8 cellular contexts compared by ENCODE assay signal in the genomic region with DNA sequence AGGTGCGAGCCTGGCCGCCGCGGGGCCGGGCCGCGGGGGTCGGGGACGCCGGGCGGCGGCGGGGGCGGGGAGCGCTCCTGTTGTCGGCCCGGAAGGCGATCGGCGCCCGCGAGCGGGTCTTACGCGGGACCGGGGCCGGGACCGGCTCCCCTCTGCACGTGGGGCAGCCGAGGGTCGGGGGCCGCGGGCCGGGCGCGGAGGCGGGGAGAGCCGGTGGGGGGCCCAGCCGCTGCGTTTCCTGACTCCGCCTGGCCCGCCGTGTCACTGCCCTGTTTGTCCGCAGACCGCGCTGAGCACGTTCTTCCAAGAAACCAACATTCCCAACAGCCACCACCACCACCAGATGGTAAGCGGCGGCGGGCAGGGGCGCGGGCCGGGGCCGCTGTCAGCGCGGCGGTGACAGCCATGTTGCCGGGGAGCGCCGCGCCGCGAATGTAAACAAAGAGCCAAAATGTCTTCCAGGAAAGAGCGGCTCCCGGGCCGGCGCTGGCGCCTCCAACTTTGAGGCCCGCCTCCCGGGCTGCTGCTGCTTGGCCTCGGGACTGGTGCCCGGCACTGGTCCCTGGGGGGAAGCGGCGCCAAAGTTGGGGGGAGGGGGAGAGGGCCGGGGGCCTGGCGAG. TPM values are rescaled to one million over a fixed set of nuclear protein-coding genes. Genes with fewer than 3 reads are reported as not detected.
DNase-seq lines count a peak whose midpoint lies in the region; ATAC-seq and TF ChIP-seq lines count a peak whose summit lies in the region.

No MANE protein-coding gene starts in this region.

- no peak for TF ChIP-seq CTCF in testis (IDR thresholded peaks at IDR 0.05)

- H3K27me3 ChIP-seq in ectodermal cell (ENCODE audit: control insufficient read depth, insufficient read depth, low read length, poor library complexity, severe bottlenecking) (no peaks in the 10 kb centered on the region), testis (no peaks in the 10 kb centered on the region)

- intact Hi-C loops in activated CD4-positive, alpha-beta T cell treated with anti-CD3 and anti-CD28 coated beads, Interleukin-2, amount 10 ng/mL, durations not matched to agents 24 days and 14 days (cut with micrococcal nuclease) = loop anchor here (5.0 to 10.0 kb wide), 2 partner anchors 472 to 481 kb away; partner anchors contain the start of genes MFSD11, SRSF2 and UNK
- intact Hi-C loops in testis (cut with DNase I; ENCODE audit: low total_unique reads) = no loop called here

- H3K4me1 Mint-ChIP-seq in activated CD4-positive, alpha-beta T cell treated with anti-CD3 and anti-CD28 coated beads, Interleukin-2, amount 10 ng/mL, durations not matched to agents 24 days and 14 days = peaks cover 58% of the 10 kb centered on the region
- H3K4me1 Mint-ChIP-seq in memory B cell = peaks cover 50% of the 10 kb centered on the region

- H3K36me3 ChIP-seq in ectodermal cell (ENCODE audit: control insufficient read depth, insufficient read depth, low read length) (no peaks in the 10 kb centered on the region), testis (ENCODE audit: low read depth, missing control alignments) (no peaks in the 10 kb centered on the region)

- H3K4me1 ChIP-seq in ectodermal cell (ENCODE audit: control insufficient read depth, insufficient read depth, low read length) = peaks cover 29% of the 10 kb centered on the region
- H3K4me1 ChIP-seq in testis = peaks cover 17% of the 10 kb centered on the region

- peak overlapping the region; percentile 94 for H3K4me3 Mint-ChIP-seq in activated CD4-positive, alpha-beta T cell treated with anti-CD3 and anti-CD28 coated beads, Interleukin-2, amount 10 ng/mL, durations not matched to agents 24 days and 14 days
- H3K4me3 Mint-ChIP-seq in memory B cell = peak overlapping the region; percentile 92

- peak overlapping the region; percentile 78 for H3K4me3 ChIP-seq in Jurkat, Clone E6-1 (ENCODE audit: low read length)
- peak overlapping the region; percentile 74 for H3K4me3 ChIP-seq in ectodermal cell (ENCODE audit: insufficient read depth, low read depth, low read length)
- peak overlapping the region; percentile 77 to 91 for H3K4me3 ChIP-seq in testis

- no peaks in the 10 kb centered on the region for H3K9me3 ChIP-seq in ectodermal cell (ENCODE audit: control insufficient read depth, low read length)
- H3K9me3 ChIP-seq in testis = no peaks in the 10 kb centered on the region

- peak overlapping the region; percentile 95 for H3K27ac Mint-ChIP-seq in activated CD4-positive, alpha-beta T cell treated with anti-CD3 and anti-CD28 coated beads, Interleukin-2, amount 10 ng/mL, durations not matched to agents 24 days and 14 days
- H3K27ac Mint-ChIP-seq in memory B cell = peak overlapping the region; percentile 90

- WGBS in ectodermal cell, 2 experiments = 0% methylated on average over 76 of the region's 76 CpGs
- WGBS in testis, 2 donors = 0 to 1% methylated on average over 13 to 74 of the region's 76 CpGs

- TF ChIP-seq POLR2A in testis (IDR thresholded peaks at IDR 0.05) = no peak

- DNase-seq in DMS53 (lab: John Stamatoyannopoulos, UW) (peak; percentile 79), memory B cell (ENCODE audit: low spot score in 2 of 2) (peak; percentile 45 to 59), testis (peak; percentile 69), KG1 (lab: John Stamatoyannopoulos, UW) (no peak)
- DNase-seq in Jurkat, Clone E6-1 (ENCODE audit: low read depth, low spot score) = no peak
- DNase-seq in activated CD4-positive, alpha-beta T cell treated with anti-CD3 and anti-CD28 coated beads, Interleukin-2, amount 10 ng/mL, durations not matched to agents 24 days and 14 days = peak; percentile 90

- H3K27me3 Mint-ChIP-seq in activated CD4-positive, alpha-beta T cell treated with anti-CD3 and anti-CD28 coated beads, Interleukin-2, amount 10 ng/mL, durations not matched to agents 24 days and 14 days = no peaks in the 10 kb centered on the region
- H3K27me3 Mint-ChIP-seq in memory B cell = no peaks in the 10 kb centered on the region

- peaks cover 39% of the 10 kb centered on the region for H3K36me3 Mint-ChIP-seq in activated CD4-positive, alpha-beta T cell treated with anti-CD3 and anti-CD28 coated beads, Interleukin-2, amount 10 ng/mL, durations not matched to agents 24 days and 14 days (ENCODE audit: low read depth)
- H3K36me3 Mint-ChIP-seq in memory B cell = peaks cover 6% of the 10 kb centered on the region

- H3K9me3 Mint-ChIP-seq in activated CD4-positive, alpha-beta T cell treated with anti-CD3 and anti-CD28 coated beads, Interleukin-2, amount 10 ng/mL, durations not matched to agents 24 days and 14 days = no peaks in the 10 kb centered on the region
- no peaks in the 10 kb centered on the region for H3K9me3 Mint-ChIP-seq in memory B cell

- ATAC-seq in memory B cell (ENCODE audit: low read depth) = no peak
- ATAC-seq in GM21515 (IDR thresholded peaks at IDR 0.05; ENCODE audit: unreplicated experiment) = no peak

- H3K27ac ChIP-seq in ectodermal cell (ENCODE audit: insufficient read depth, low read depth, low read length, poor library complexity, severe bottlenecking) = peak overlapping the region; percentile 13
- peak overlapping the region; percentile 76 to 89 for H3K27ac ChIP-seq in testis

RNA-seq across cellular contexts. Expression of gene UBALD2, which starts 0.6 kb away (rescaled TPM):
- 90.1 TPM for polyA plus RNA-seq in Jurkat, Clone E6-1 (2012; ENCODE audit: insufficient read depth, insufficient read length)
- 184 and 189 TPM in 2 replicates for total RNA-seq in activated CD4-positive, alpha-beta T cell treated with anti-CD3 and anti-CD28 coated beads, Interleukin-2, amount 10 ng/mL, durations not matched to agents 24 days and 14 days
- polyA plus RNA-seq in ectodermal cell (2013, experiment 1 of 4) = 31.5 TPM
- polyA plus RNA-seq in ectodermal cell (2013, experiment 2 of 4) = 20.9 TPM
- polyA plus RNA-seq in ectodermal cell (2013, experiment 3 of 4) = 26.7 TPM
- polyA plus RNA-seq in ectodermal cell (2013, experiment 4 of 4) = 30.5 TPM
- total RNA-seq in testis = 10 to 100 TPM; 13.6 to 16.7 TPM
- polyA plus RNA-seq in testis (ENCODE audit: insufficient read depth, low read depth, low replicate concordance) = 48.7 TPM

RNA-seq across cellular contexts. Expression of gene RNF157, which starts 25.4 kb away (rescaled TPM):
- 11.0 TPM for polyA plus RNA-seq in Jurkat, Clone E6-1 (2012; ENCODE audit: insufficient read depth, insufficient read length)
- 35.0 and 42.4 TPM in 2 replicates for total RNA-seq in activated CD4-positive, alpha-beta T cell treated with anti-CD3 and anti-CD28 coated beads, Interleukin-2, amount 10 ng/mL, durations not matched to agents 24 days and 14 days
- polyA plus RNA-seq in ectodermal cell (2013, experiment 1 of 4) = 25.6 TPM
- 24.1 TPM for polyA plus RNA-seq in ectodermal cell (2013, experiment 2 of 4)
- polyA plus RNA-seq in ectodermal cell (2013, experiment 3 of 4) = 15.8 TPM
- polyA plus RNA-seq in ectodermal cell (2013, experiment 4 of 4) = 15.8 TPM
- total RNA-seq in testis = 100 to 1,000 TPM; 101 to 108 TPM
- polyA plus RNA-seq in testis (ENCODE audit: insufficient read depth, low read depth, low replicate concordance) = 98.8 TPM

RNA-seq across cellular contexts. Expression of gene QRICH2, which starts 42.3 kb away (rescaled TPM):
- polyA plus RNA-seq in Jurkat, Clone E6-1 (2012; ENCODE audit: insufficient read depth, insufficient read length) = 3.8 TPM
- 2.2 and 2.5 TPM in 2 replicates for total RNA-seq in activated CD4-positive, alpha-beta T cell treated with anti-CD3 and anti-CD28 coated beads, Interleukin-2, amount 10 ng/mL, durations not matched to agents 24 days and 14 days
- 2.6 TPM for polyA plus RNA-seq in ectodermal cell (2013, experiment 1 of 4)
- 2.9 TPM for polyA plus RNA-seq in ectodermal cell (2013, experiment 2 of 4)
- 2.1 TPM for polyA plus RNA-seq in ectodermal cell (2013, experiment 3 of 4)
- 2.5 TPM for polyA plus RNA-seq in ectodermal cell (2013, experiment 4 of 4)
- 10 to 100 TPM; 27.0 to 39.0 TPM for total RNA-seq in testis
- 43.4 TPM for polyA plus RNA-seq in testis (ENCODE audit: insufficient read depth, low read depth, low replicate concordance)

Comparison
In these comparisons a context has a peak if more than half of its experiments do, and no peak if none do; other contexts are left out.
1. DNase-seq: peak in DMS53 (single experiment), activated CD4-positive, alpha-beta T cell treated with anti-CD3 and anti-CD28 coated beads, Interleukin-2, amount 10 ng/mL, durations not matched to agents 24 days and 14 days (single experiment), memory B cell (2 of 2) and testis (single experiment); none in Jurkat, Clone E6-1 (single experiment) and KG1 (single experiment).
2. RNA of gene UBALD2, which starts 0.6 kb away (total RNA-seq): 184 to 189 TPM in activated CD4-positive, alpha-beta T cell treated with anti-CD3 and anti-CD28 coated beads, Interleukin-2, amount 10 ng/mL, durations not matched to agents 24 days and 14 days; 13.6 to 16.7 TPM in testis; every median in the first group is over 10 times any median in the second.
3. Peak in every context shown above with its lines, with median percentiles within 50 percentile points of each other: H3K4me3 ChIP-seq.